ENCODE assay signal across 1 cellular context in the genomic region with DNA sequence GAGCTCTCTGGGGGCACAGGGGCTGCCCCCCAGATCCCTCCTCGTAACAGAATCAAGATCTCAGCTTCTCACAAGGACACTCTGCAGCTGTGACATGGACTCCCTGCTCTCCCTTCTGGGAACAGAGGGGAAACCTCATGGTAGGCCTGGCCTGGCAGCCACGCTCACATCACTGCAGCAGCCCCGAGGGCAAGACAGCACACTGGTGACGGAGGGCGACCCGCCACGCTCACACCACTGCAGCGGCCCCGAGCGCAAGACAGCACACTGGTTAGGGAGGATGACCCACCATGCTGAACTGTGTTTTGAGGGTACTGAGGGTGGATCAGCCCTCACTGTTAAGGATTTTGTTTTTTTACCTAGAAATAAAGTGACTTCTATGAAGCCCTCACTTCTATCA.
TF ChIP-seq lines count a peak whose summit lies in the region.

No MANE protein-coding gene starts in this region.

TF ChIP-seq in GM23338, 12 proteins besides CTCF, POLR2A, EP300 and RAD21 (continued from another document):
- TF ChIP-seq, protein P1, sequence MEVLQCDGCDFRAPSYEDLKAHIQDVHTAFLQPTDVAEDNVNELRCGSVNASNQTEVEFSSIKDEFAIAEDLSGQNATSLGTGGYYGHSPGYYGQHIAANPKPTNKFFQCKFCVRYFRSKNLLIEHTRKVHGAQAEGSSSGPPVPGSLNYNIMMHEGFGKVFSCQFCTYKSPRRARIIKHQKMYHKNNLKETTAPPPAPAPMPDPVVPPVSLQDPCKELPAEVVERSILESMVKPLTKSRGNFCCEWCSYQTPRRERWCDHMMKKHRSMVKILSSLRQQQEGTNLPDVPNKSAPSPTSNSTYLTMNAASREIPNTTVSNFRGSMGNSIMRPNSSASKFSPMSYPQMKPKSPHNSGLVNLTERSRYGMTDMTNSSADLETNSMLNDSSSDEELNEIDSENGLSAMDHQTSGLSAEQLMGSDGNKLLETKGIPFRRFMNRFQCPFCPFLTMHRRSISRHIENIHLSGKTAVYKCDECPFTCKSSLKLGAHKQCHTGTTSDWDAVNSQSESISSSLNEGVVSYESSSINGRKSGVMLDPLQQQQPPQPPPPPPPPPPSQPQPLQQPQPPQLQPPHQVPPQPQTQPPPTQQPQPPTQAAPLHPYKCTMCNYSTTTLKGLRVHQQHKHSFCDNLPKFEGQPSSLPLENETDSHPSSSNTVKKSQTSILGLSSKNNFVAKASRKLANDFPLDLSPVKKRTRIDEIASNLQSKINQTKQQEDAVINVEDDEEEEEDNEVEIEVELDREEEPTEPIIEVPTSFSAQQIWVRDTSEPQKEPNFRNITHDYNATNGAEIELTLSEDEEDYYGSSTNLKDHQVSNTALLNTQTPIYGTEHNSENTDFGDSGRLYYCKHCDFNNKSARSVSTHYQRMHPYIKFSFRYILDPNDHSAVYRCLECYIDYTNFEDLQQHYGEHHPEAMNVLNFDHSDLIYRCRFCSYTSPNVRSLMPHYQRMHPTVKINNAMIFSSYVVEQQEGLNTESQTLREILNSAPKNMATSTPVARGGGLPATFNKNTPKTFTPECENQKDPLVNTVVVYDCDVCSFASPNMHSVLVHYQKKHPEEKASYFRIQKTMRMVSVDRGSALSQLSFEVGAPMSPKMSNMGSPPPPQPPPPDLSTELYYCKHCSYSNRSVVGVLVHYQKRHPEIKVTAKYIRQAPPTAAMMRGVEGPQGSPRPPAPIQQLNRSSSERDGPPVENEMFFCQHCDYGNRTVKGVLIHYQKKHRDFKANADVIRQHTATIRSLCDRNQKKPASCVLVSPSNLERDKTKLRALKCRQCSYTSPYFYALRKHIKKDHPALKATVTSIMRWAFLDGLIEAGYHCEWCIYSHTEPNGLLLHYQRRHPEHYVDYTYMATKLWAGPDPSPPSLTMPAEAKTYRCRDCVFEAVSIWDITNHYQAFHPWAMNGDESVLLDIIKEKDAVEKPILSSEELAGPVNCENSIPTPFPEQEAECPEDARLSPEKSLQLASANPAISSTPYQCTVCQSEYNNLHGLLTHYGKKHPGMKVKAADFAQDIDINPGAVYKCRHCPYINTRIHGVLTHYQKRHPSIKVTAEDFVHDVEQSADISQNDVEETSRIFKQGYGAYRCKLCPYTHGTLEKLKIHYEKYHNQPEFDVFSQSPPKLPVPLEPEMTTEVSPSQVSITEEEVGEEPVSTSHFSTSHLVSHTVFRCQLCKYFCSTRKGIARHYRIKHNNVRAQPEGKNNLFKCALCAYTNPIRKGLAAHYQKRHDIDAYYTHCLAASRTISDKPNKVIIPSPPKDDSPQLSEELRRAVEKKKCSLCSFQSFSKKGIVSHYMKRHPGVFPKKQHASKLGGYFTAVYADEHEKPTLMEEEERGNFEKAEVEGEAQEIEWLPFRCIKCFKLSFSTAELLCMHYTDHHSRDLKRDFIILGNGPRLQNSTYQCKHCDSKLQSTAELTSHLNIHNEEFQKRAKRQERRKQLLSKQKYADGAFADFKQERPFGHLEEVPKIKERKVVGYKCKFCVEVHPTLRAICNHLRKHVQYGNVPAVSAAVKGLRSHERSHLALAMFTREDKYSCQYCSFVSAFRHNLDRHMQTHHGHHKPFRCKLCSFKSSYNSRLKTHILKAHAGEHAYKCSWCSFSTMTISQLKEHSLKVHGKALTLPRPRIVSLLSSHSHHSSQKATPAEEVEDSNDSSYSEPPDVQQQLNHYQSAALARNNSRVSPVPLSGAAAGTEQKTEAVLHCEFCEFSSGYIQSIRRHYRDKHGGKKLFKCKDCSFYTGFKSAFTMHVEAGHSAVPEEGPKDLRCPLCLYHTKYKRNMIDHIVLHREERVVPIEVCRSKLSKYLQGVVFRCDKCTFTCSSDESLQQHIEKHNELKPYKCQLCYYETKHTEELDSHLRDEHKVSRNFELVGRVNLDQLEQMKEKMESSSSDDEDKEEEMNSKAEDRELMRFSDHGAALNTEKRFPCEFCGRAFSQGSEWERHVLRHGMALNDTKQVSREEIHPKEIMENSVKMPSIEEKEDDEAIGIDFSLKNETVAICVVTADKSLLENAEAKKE (CRISPR knock-in tag; IDR thresholded peaks at IDR 0.05) = no peak
TF ChIP-seq in GM23338: peak in this region for 0.
